12 cellular contexts compared by ENCODE assay signal in genomic region chr1:246591047-246591446, GRCh38. TPM values are rescaled to one million over a fixed set of nuclear protein-coding genes. Genes with fewer than 3 reads are reported as not detected.
A peak's percentile ranks its signal among the peaks of the same experiment; 100 is the strongest.
DNase-seq lines count a peak whose midpoint lies in the region; ATAC-seq lines count a peak whose summit lies in the region.
"Had no signal": no experiment of that assay in that cellular context is flagged by ENCODE, and none has a peak within 500 bp of the region (broad histone marks: within the 10 kb centered on the region; RNA-seq: fewer than 3 reads in every experiment).

No MANE protein-coding gene starts in this region.

- no peak for DNase-seq in adipocyte (ENCODE audit: low read depth)
- no peak for DNase-seq in HUDEP-2 (lab: John Stamatoyannopoulos, UW; ENCODE audit: unreplicated experiment in 76 of 76)
- DNase-seq in NCI-H774 (lab: John Stamatoyannopoulos, UW), result no peak
- DNase-seq in D341Med (ENCODE audit: low spot score), result no peak
- no peak for DNase-seq in immature natural killer cell
- DNase-seq: midbrain, right lobe of liver, SHP77 had no signal

- no peak overlapping the region for H3K4me3 Mint-ChIP-seq in immature natural killer cell

- H3K9me3 ChIP-seq in adipocyte (ENCODE audit: control insufficient read depth, low read length), result peaks cover 3% of the 10 kb centered on the region
- H3K9me3 ChIP-seq: right lobe of liver had no signal

- H3K36me3 Mint-ChIP-seq in immature natural killer cell, result peaks cover 10 to 19% (median 19%) of the 10 kb centered on the region in 3 donors

- peaks cover 5% of the 10 kb centered on the region for H3K36me3 ChIP-seq in adipocyte (ENCODE audit: control insufficient read depth, insufficient read depth, low read length, severe bottlenecking)

- ATAC-seq in GM18868 (IDR thresholded peaks at IDR 0.05; ENCODE audit: unreplicated experiment), result peak; percentile 36
- peak; percentile 24 for ATAC-seq in GM21423 (IDR thresholded peaks at IDR 0.05; ENCODE audit: unreplicated experiment)
- peak; percentile 23 for ATAC-seq in HG03039 (IDR thresholded peaks at IDR 0.05; ENCODE audit: unreplicated experiment)
- ATAC-seq: right lobe of liver had no signal

- peaks cover 0 to 15% (median 1%) of the 10 kb centered on the region in 6 donors for H3K9me3 Mint-ChIP-seq in immature natural killer cell

- H3K4me3 ChIP-seq in adipocyte (ENCODE audit: low read length), result no peak overlapping the region
- H3K4me3 ChIP-seq: right lobe of liver had no signal

- H3K4me1 ChIP-seq in adipocyte (ENCODE audit: control insufficient read depth, insufficient read depth, low read length), result peaks cover 51% of the 10 kb centered on the region

- peak overlapping the region; percentile 10 for H3K9ac ChIP-seq in adipocyte (ENCODE audit: low read length)

- no peaks in the 10 kb centered on the region for H3K27me3 ChIP-seq in adipocyte (replicated peaks; ENCODE audit: control insufficient read depth, insufficient read depth, low read length)
- H3K27me3 ChIP-seq: right lobe of liver had no signal

- H3K27me3 Mint-ChIP-seq in immature natural killer cell (ENCODE audit: low read depth in 3 of 3), result no peaks in the 10 kb centered on the region
- H3K27me3 Mint-ChIP-seq: IgD-negative memory B cell had no signal

- H3K4me1 Mint-ChIP-seq in immature natural killer cell, result peaks cover 15 to 52% of the 10 kb centered on the region in 2 donors

- H3K27ac Mint-ChIP-seq in immature natural killer cell, result peak overlapping the region in 1 of 6 donors; percentile 45
- H3K27ac Mint-ChIP-seq: IgD-negative memory B cell had no signal

RNA-seq across cellular contexts. Expression of gene CNST, which starts 24.8 kb away (rescaled TPM):
- polyA plus RNA-seq in immature natural killer cell, result 10 to 100 TPM; 21.8 to 30.0 (median 24.1) TPM

RNA-seq across cellular contexts. Expression of gene TFB2M, which starts 25.0 kb away (rescaled TPM):
- polyA plus RNA-seq in immature natural killer cell, result 10 to 100 TPM; 15.0 to 17.9 (median 15.6) TPM
